19 cellular contexts compared by ENCODE assay signal in genomic region chr5:43730832-43731342, GRCh38.
"Had no signal": no experiment of that assay in that cellular context is flagged by ENCODE, and none has a peak within 500 bp of the region (broad histone marks: within the 10 kb centered on the region; RNA-seq: fewer than 3 reads in every experiment).

No MANE protein-coding gene starts in this region.

- H3K36me3 ChIP-seq: left ventricle myocardium inferior, uterus had no signal

- H3K9me3 ChIP-seq: body of pancreas, left ventricle myocardium inferior, uterus had no signal

- DNase-seq: activated CD4-positive, alpha-beta memory T cell treated with anti-CD3 and anti-CD28 coated beads for 36 hours; activated CD4-positive, alpha-beta T cell treated with anti-CD3 and anti-CD28 coated beads for 4 hours; activated CD4-positive, CD25-positive, alpha-beta regulatory T cell; activated effector memory CD4-positive, alpha-beta T cell treated with anti-CD3 and anti-CD28 coated beads, Interleukin-2, amount 50 U/mL, for 16 hours; activated naive CD4-positive, alpha-beta T cell treated with anti-CD3 and anti-CD28 coated beads, Interleukin-2, amount 10 ng/mL, durations not matched to agents 7 days and 5 days; anterior cingulate cortex; body of pancreas; foreskin keratinocyte; left ventricle myocardium inferior; nephron progenitor cell; stimulated activated CD4-positive, alpha-beta T cell treated with anti-CD3 and anti-CD28 coated beads, Interleukin-2, amount 100 ng/mL, for 48 hours; stimulated activated CD8-positive, alpha-beta memory T cell treated with anti-CD3 and anti-CD28 coated beads, Interleukin-4, amount 100 ng/mL, for 48 hours; stimulated activated naive B cell treated with anti-CD40 and anti-IgM and Interleukin-4, amounts not matched to agents 10 μg/mL and 1 μg/mL and 100 μg/mL, for 72 hours; T-helper 1 cell; T1000; trophoblast cell; uterus had no signal

- H3K4me3 ChIP-seq: body of pancreas, left ventricle myocardium inferior, smooth muscle cell, uterus had no signal

- H3K27me3 ChIP-seq: body of pancreas, foreskin keratinocyte, uterus had no signal

- H3K4me2 ChIP-seq: smooth muscle cell had no signal

- H3K4me1 ChIP-seq: foreskin keratinocyte, left ventricle myocardium inferior, uterus had no signal

- H3K27ac ChIP-seq: body of pancreas, epithelial cell of prostate, foreskin keratinocyte, left ventricle myocardium inferior, uterus had no signal
